8 cellular contexts compared by ENCODE assay signal in genomic region chr1:201877877-201878339, GRCh38.
DNase-seq lines count a peak whose midpoint lies in the region; ATAC-seq and TF ChIP-seq lines count a peak whose summit lies in the region.

No MANE protein-coding gene starts in this region.

- CTCF ChIA-PET in AG04449 (lab: Yijun Ruan, JAX) (interaction anchor here (0.7 to 12.5 kb wide), 30 partner anchors 8 to 318 kb away, joined by 3 to 244 read pairs (median 6); partner anchors contain the start of genes RNPEP and SHISA4), GM10248 (lab: Yijun Ruan, JAX) (interaction anchor here (0.6 to 11.2 kb wide), 17 partner anchors 9 to 240 kb away, joined by 3 to 174 read pairs (median 5); partner anchors contain the start of genes IPO9 and SHISA4)

- intact Hi-C loops in tibial artery (cut with DNase I; ENCODE audit: low total_unique reads): loop anchor here (2.0 to 10.0 kb wide), 2 partner anchors 53 to 97 kb away; partner anchors contain the start of gene IPO9

- ATAC-seq in GM19328 (IDR thresholded peaks at IDR 0.05; ENCODE audit: unreplicated experiment): no peak
- ATAC-seq in GM18868 (IDR thresholded peaks at IDR 0.05; ENCODE audit: unreplicated experiment): no peak

- H3K9me3 ChIP-seq in tibial artery: no peaks in the 10 kb centered on the region

- no peak overlapping the region for H3K4me3 ChIP-seq in AG04449 (ENCODE audit: low read depth, low read length)
- no peak overlapping the region for H3K4me3 ChIP-seq in tibial artery

- H3K4me1 ChIP-seq in tibial artery: peaks cover 0 to 15% (median 10%) of the 10 kb centered on the region in 4 donors

- POLR2A ChIA-PET in AG04449 (lab: Yijun Ruan, JAX) (interaction anchor here (0.6 to 1.0 kb wide), 2 partner anchors 18 to 94 kb away, joined by 4 to 5 read pairs; no protein-coding TSS in a partner anchor), GM10248 (lab: Yijun Ruan, JAX) (no interaction called here)

- DNase-seq in AG04449 (ENCODE audit: low read depth, low spot score) (no peak), GM10248 (ENCODE audit: extremely low spot score) (peak; percentile 53), NCI-H2227 treated with DMSO at 0.1 percent for 48 hours (lab: John Stamatoyannopoulos, UW) (peak; percentile 6), T47D (ENCODE audit: low read depth in 1 of 2, low spot score in 1 of 2) (peak; percentile 56 to 89), tibial artery (peak in 1 of 2 donors; percentile 71)

- H3K27ac ChIP-seq in layer of hippocampus (ENCODE audit: low read depth, low read length) (peak overlapping the region; percentile 21), tibial artery (peak overlapping the region; percentile 50 to 60)

- H3K27me3 ChIP-seq in layer of hippocampus (ENCODE audit: control insufficient read depth, insufficient read depth, low read length): no peaks in the 10 kb centered on the region
- no peaks in the 10 kb centered on the region for H3K27me3 ChIP-seq in tibial artery

- in situ Hi-C loops in T47D (cut with HindIII; ENCODE audit: low pct_unique_long_range_greater_than_20kb, low sequenced_read_pairs): no loop called here

- TF ChIP-seq CTCF in AG04449 (IDR thresholded peaks at IDR 0.05; ENCODE audit: insufficient read depth, low read length, missing control alignments): peak; percentile 66
- TF ChIP-seq CTCF in GM10248 (IDR thresholded peaks at IDR 0.05; ENCODE audit: control extremely low read depth, extremely low read depth, low read depth, missing control alignments): peak; percentile 42
- TF ChIP-seq CTCF in tibial artery (IDR thresholded peaks at IDR 0.05): peak; percentile 69 to 80

- H3K36me3 ChIP-seq in tibial artery: peaks cover 2 to 35% (median 27%) of the 10 kb centered on the region in 3 donors
